ENCODE assay signal across 23 cellular contexts in genomic region chr6:109224107-109224875, GRCh38.
A peak's percentile ranks its signal among the peaks of the same experiment; 100 is the strongest.
DNase-seq lines count a peak whose midpoint lies in the region; ATAC-seq and TF ChIP-seq lines count a peak whose summit lies in the region.
"Had no signal": no experiment of that assay in that cellular context is flagged by ENCODE, and none has a peak within 500 bp of the region (broad histone marks: within the 10 kb centered on the region; RNA-seq: fewer than 3 reads in every experiment).

No MANE protein-coding gene starts in this region.

- H3K4me2 ChIP-seq in BLaER1 (peak overlapping the region; percentile 16; the same call in 1 of the 2 replicates), SK-N-SH (no peak overlapping the region)

- TF ChIP-seq CTCF in SK-N-SH (IDR thresholded peaks at IDR 0.05), result no peak
- no peak for TF ChIP-seq CTCF in GM10248 (IDR thresholded peaks at IDR 0.05; ENCODE audit: control extremely low read depth, extremely low read depth, low read depth, missing control alignments)

- H2AFZ ChIP-seq in SK-N-SH (ENCODE audit: low read depth), result no peak overlapping the region

- H4K20me1 ChIP-seq in BLaER1 (no peaks in the 10 kb centered on the region), SK-N-SH (ENCODE audit: insufficient read depth) (no peaks in the 10 kb centered on the region)

- POLR2A ChIA-PET in SK-N-SH (lab: Yijun Ruan, JAX) (no interaction called here), GM10248 (lab: Yijun Ruan, JAX) (no interaction called here)

- no peaks in the 10 kb centered on the region for H3K79me2 ChIP-seq in SK-N-SH (ENCODE audit: insufficient read depth)

- no peak for ATAC-seq in left cardiac atrium
- ATAC-seq: K562, PC-3 had no signal

- intact Hi-C loops in left cardiac atrium (cut with DNase I), result no loop called here

- peak in 1 of 2 experiments; percentile 59; a peak in 1 of 4 replicates for TF ChIP-seq EP300 in SK-N-SH (IDR thresholded peaks at IDR 0.05; ENCODE audit: borderline replicate concordance in 1 of 2, low read depth in 1 of 2, low read length in 1 of 2)

- H3K36me3 ChIP-seq in BLaER1, result no peaks in the 10 kb centered on the region
- no peaks in the 10 kb centered on the region for H3K36me3 ChIP-seq in SK-N-SH (replicated peaks in 1 of 2; ENCODE audit: control insufficient read depth in 1 of 2, insufficient read depth in 2 of 2, low read length in 1 of 2)
- H3K36me3 ChIP-seq: HAP-1 had no signal

- CTCF ChIA-PET in SK-N-SH (lab: Yijun Ruan, JAX) (interaction anchor here (1.4 to 2.9 kb wide), 2 partner anchors 37 to 159 kb away, joined by 5 to 13 read pairs; no protein-coding TSS in a partner anchor), GM10248 (lab: Yijun Ruan, JAX) (interaction anchor here (1.0 to 1.3 kb wide), 2 partner anchors 13 to 17 kb away, joined by 3 read pairs; no protein-coding TSS in a partner anchor)

- no peak overlapping the region for H3K27ac ChIP-seq in BLaER1
- H3K27ac ChIP-seq in SK-N-SH (ENCODE audit: low read depth in 2 of 2, low read length in 1 of 2), result no peak overlapping the region; a peak in 1 of 4 replicates

- TF ChIP-seq RAD21 in SK-N-SH (IDR thresholded peaks at IDR 0.05; ENCODE audit: low read length), result no peak

- no peak overlapping the region for H3K4me3 ChIP-seq in BLaER1
- H3K4me3 ChIP-seq in SK-N-SH (ENCODE audit: low read depth in 2 of 2, low read length in 1 of 2), result no peak overlapping the region
- H3K4me3 ChIP-seq: HAP-1, K562 had no signal

- no peaks in the 10 kb centered on the region for H3F3A ChIP-seq in SK-N-SH (replicated peaks; ENCODE audit: insufficient read depth)

- no peaks in the 10 kb centered on the region for H3K9me2 ChIP-seq in SK-N-SH

- DNase-seq in SIG-M5 treated with dmso at 0.1 percent for 504 hours (lab: John Stamatoyannopoulos, UW; ENCODE audit: unreplicated experiment) (peak; percentile 10), SIG-M5 (lab: John Stamatoyannopoulos, UW) (no peak), SK-N-SH (peak; percentile 43), myocyte (ENCODE audit: low read depth) (peak; percentile 53), GM10248 (ENCODE audit: extremely low spot score) (no peak), left cardiac atrium (no peak)
- no peak for DNase-seq in effector CD8-positive, alpha-beta T cell (lab: John Stamatoyannopoulos, UW)
- DNase-seq: 8988T; Caco-2; CD4-positive, CD25-positive, alpha-beta regulatory T cell; GF-D8; MV-4-11; NCI-H1417; NCI-H187; NCI-H2107; NCI-H345; NCI-H524 treated with DMSO at 0.1 percent for 48 hours; PC-3; RPMI8226; SHP77 treated with DMSO at 0.1 percent for 48 hours had no signal

- H3K27me3 ChIP-seq in BLaER1, result no peaks in the 10 kb centered on the region
- H3K27me3 ChIP-seq in SK-N-SH (ENCODE audit: insufficient read depth), result no peaks in the 10 kb centered on the region

- H3K4me1 ChIP-seq in BLaER1 (peaks cover 11% of the 10 kb centered on the region), SK-N-SH (ENCODE audit: control insufficient read depth in 1 of 2, insufficient read depth in 2 of 2, low read depth in 1 of 2, low read length in 1 of 2) (peaks cover 0 to 19% of the 10 kb centered on the region in 2 experiments; a peak in 2 of 4 replicates)
- H3K4me1 ChIP-seq: HAP-1 had no signal

- H3K9me3 ChIP-seq in BLaER1 (no peaks in the 10 kb centered on the region), SK-N-SH (no peaks in the 10 kb centered on the region)
- H3K9me3 ChIP-seq: Caco-2, HAP-1 had no signal

- no peak overlapping the region for H3K9ac ChIP-seq in BLaER1
- no peak overlapping the region for H3K9ac ChIP-seq in SK-N-SH

- 53% methylated on average over 4 of the region's 4 CpGs for WGBS in SK-N-SH (ENCODE audit: low lambda C conversion rate)

TF ChIP-seq in SK-N-SH, 30 proteins besides CTCF, POLR2A, EP300 and RAD21:
- TF ChIP-seq GATA2 (CRISPR knock-in tag; IDR thresholded peaks at IDR 0.05) (peak; percentile 54), USF1 (IDR thresholded peaks at IDR 0.05; ENCODE audit: borderline replicate concordance, low read depth) (no peak), FOXJ3 (CRISPR knock-in tag; IDR thresholded peaks at IDR 0.05) (0 out of 2 replicates have a peak, but pooled peaks have one; percentile 62), MXI1 (IDR thresholded peaks at IDR 0.05; ENCODE audit: low read depth, low read length) (peak; percentile 16; the same call in 1 of the 2 replicates), FOXM1 (IDR thresholded peaks at IDR 0.05; ENCODE audit: low read depth) (no peak), RCOR1 (IDR thresholded peaks at IDR 0.05; ENCODE audit: low read length) (peak; percentile 47; the same call in 1 of the 2 replicates), REST (IDR thresholded peaks at IDR 0.05; ENCODE audit: low read depth, low read length) (no peak)

Comparison
In these comparisons a context has a peak if more than half of its experiments do, and no peak if none do; other contexts are left out.
1. DNase-seq: peak in SIG-M5 treated with dmso at 0.1 percent for 504 hours (single experiment), SK-N-SH (single experiment) and myocyte (single experiment); none in SIG-M5 (single experiment), GM10248 (single experiment), effector CD8-positive, alpha-beta T cell (single experiment) and left cardiac atrium (single experiment).